10 cellular contexts compared by ENCODE assay signal in genomic region chr3:71258116-71258515, GRCh38.
DNase-seq lines count a peak whose midpoint lies in the region; ATAC-seq and TF ChIP-seq lines count a peak whose summit lies in the region.
"Had no signal": no experiment of that assay in that cellular context is flagged by ENCODE, and none has a peak within 500 bp of the region (broad histone marks: within the 10 kb centered on the region; RNA-seq: fewer than 3 reads in every experiment).

No MANE protein-coding gene starts in this region.

- H3K9me3 Mint-ChIP-seq in central memory CD8-positive, alpha-beta T cell = no peaks in the 10 kb centered on the region

- no peaks in the 10 kb centered on the region for H3K9me3 ChIP-seq in osteoblast (ENCODE audit: low read depth, low read length)
- no peaks in the 10 kb centered on the region for H3K9me3 ChIP-seq in OCI-LY7 (ENCODE audit: low read length)
- no peaks in the 10 kb centered on the region for H3K9me3 ChIP-seq in psoas muscle
- H3K9me3 ChIP-seq: SJCRH30 had no signal

- H3K27me3 Mint-ChIP-seq in central memory CD8-positive, alpha-beta T cell = no peaks in the 10 kb centered on the region

- H4K20me1 ChIP-seq in osteoblast (ENCODE audit: insufficient read depth, low read length) (no peaks in the 10 kb centered on the region), OCI-LY7 (ENCODE audit: insufficient read depth, low read length) (peaks cover 3% of the 10 kb centered on the region; the same call in 1 of the 2 replicates)

- H3K27ac Mint-ChIP-seq in central memory CD8-positive, alpha-beta T cell (ENCODE audit: low read depth) = peak overlapping the region; percentile 2

- H3K4me1 ChIP-seq in osteoblast (ENCODE audit: insufficient read depth, low read length) (peaks cover 32% of the 10 kb centered on the region), OCI-LY7 (ENCODE audit: insufficient read depth, low read length, poor library complexity, severe bottlenecking) (no peaks in the 10 kb centered on the region), psoas muscle (peaks cover 10% of the 10 kb centered on the region)
- H3K4me1 ChIP-seq: SJCRH30 had no signal

- H3K36me3 ChIP-seq in osteoblast (ENCODE audit: insufficient read depth, low read length) (no peaks in the 10 kb centered on the region), OCI-LY7 (ENCODE audit: insufficient read depth, low read length) (no peaks in the 10 kb centered on the region), psoas muscle (ENCODE audit: insufficient read depth in 1 of 2, low read depth in 1 of 2) (no peaks in the 10 kb centered on the region)
- H3K36me3 ChIP-seq: SJCRH30 had no signal

- H3K4me2 ChIP-seq in osteoblast (ENCODE audit: insufficient read depth, low read length) = peak overlapping the region; percentile 2
- H3K4me2 ChIP-seq in OCI-LY7 (ENCODE audit: low read length) = no peak overlapping the region

- peaks cover 9% of the 10 kb centered on the region for H3K36me3 Mint-ChIP-seq in central memory CD8-positive, alpha-beta T cell (ENCODE audit: insufficient read depth)

- H3K79me2 ChIP-seq in osteoblast (ENCODE audit: insufficient read depth, low read length) (peaks cover 28% of the 10 kb centered on the region), OCI-LY7 (ENCODE audit: insufficient read depth, low read depth, low read length) (no peaks in the 10 kb centered on the region)

- DNase-seq in ELR (ENCODE audit: low read depth) (peak; percentile 58), NCI-H2107 (lab: John Stamatoyannopoulos, UW) (peak; percentile 7), osteoblast (ENCODE audit: insufficient read length, low spot score, missing footprints) (peak; percentile 83), SIG-M5 (lab: John Stamatoyannopoulos, UW) (no peak), HuH-7.5 (ENCODE audit: low spot score) (no peak), OCI-LY7 (ENCODE audit: low spot score) (no peak), psoas muscle (no peak)
- DNase-seq in central memory CD8-positive, alpha-beta T cell (ENCODE audit: low spot score in 2 of 2) = no peak
- DNase-seq: SJCRH30 had no signal

- intact Hi-C loops in OCI-LY7 (cut with micrococcal nuclease; ENCODE audit: unreplicated experiment) = no loop called here
- intact Hi-C loops in psoas muscle (cut with DNase I) = no loop called here

- POLR2A ChIA-PET in OCI-LY7 (lab: Charles Lee) = interaction anchor here (1.0 kb wide), 1 partner anchor 10 kb away, joined by 3 read pairs; no protein-coding TSS in a partner anchor

- H3K4me3 ChIP-seq in osteoblast (ENCODE audit: insufficient read depth, low read length) (no peak overlapping the region), OCI-LY7 (ENCODE audit: low read depth, low read length, poor library complexity, severe bottlenecking) (no peak overlapping the region), psoas muscle (no peak overlapping the region)
- H3K4me3 ChIP-seq: lung, SJCRH30 had no signal

- no peaks in the 10 kb centered on the region for H3K9me2 ChIP-seq in OCI-LY7 (ENCODE audit: insufficient read depth, low read length)

- peak overlapping the region; percentile 65 for H3K27ac ChIP-seq in osteoblast (ENCODE audit: low read depth, low read length)
- no peak overlapping the region for H3K27ac ChIP-seq in OCI-LY7 (ENCODE audit: low read depth, low read length, poor library complexity, severe bottlenecking)
- no peak overlapping the region for H3K27ac ChIP-seq in psoas muscle
- H3K27ac ChIP-seq: SJCRH30 had no signal

- H2AFZ ChIP-seq in osteoblast (ENCODE audit: low read length) (no peak overlapping the region), OCI-LY7 (ENCODE audit: low read length) (no peak overlapping the region)

- TF ChIP-seq CTCF in osteoblast (IDR thresholded peaks at IDR 0.05; ENCODE audit: extremely low read depth, low read depth, low read length) (no peak), OCI-LY7 (conservative IDR thresholded peaks at IDR 0.05; ENCODE audit: low read length) (no peak), psoas muscle (IDR thresholded peaks at IDR 0.05) (no peak)

- no peak overlapping the region for H3K4me3 Mint-ChIP-seq in central memory CD8-positive, alpha-beta T cell

- peaks cover 29% of the 10 kb centered on the region for H3K4me1 Mint-ChIP-seq in central memory CD8-positive, alpha-beta T cell

- no peak for ATAC-seq in central memory CD8-positive, alpha-beta T cell (replicated peaks; ENCODE audit: extremely low read depth, poor library complexity, severe bottlenecking)
- no peak for ATAC-seq in psoas muscle

- 95 to 97% (median 97%) methylated on average over 1 of the region's 1 CpG for WGBS in psoas muscle, 3 donors

- CTCF ChIA-PET in OCI-LY7 (lab: Charles Lee; ENCODE audit: unreplicated experiment) = no interaction called here

- no TSS peak for BruUV-seq in OCI-LY7 (replicated peaks; lab: Mats Ljungman, UMichigan)

- H3K27me3 ChIP-seq in osteoblast (ENCODE audit: insufficient read depth, low read length) (no peaks in the 10 kb centered on the region), psoas muscle (ENCODE audit: insufficient read depth in 3 of 3, low read length in 2 of 3) (no peaks in the 10 kb centered on the region)
- H3K27me3 ChIP-seq: SJCRH30 had no signal

Comparison
In these comparisons a context has a peak if more than half of its experiments do, and no peak if none do; other contexts are left out.
1. DNase-seq: peak in ELR (single experiment), NCI-H2107 (single experiment) and osteoblast (single experiment); none in central memory CD8-positive, alpha-beta T cell (0 of 2), SIG-M5 (single experiment), HuH-7.5 (single experiment), OCI-LY7 (single experiment) and psoas muscle (0 of 2).